15 cellular contexts compared by ENCODE assay signal in the genomic region with DNA sequence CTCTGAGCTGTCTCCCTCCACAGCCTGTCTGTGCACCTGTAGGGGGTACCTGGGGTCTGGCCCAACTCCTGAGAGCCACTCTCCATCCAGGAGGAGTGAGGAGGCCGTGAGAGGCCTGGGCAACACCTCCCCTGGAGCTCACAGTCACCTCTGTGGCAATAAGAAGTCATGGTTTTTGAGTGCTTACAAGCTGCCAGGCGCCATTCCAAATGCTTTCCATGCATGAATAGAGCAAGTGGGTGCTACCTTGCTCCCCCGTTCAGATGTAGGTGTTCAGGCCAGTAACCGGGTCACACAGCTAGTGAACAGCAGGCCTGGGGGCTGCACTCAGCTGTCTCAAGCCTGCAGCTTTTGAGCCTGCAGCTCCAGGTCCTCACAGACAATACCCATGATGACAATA.
"Had no signal": no experiment of that assay in that cellular context is flagged by ENCODE, and none has a peak within 500 bp of the region (broad histone marks: within the 10 kb centered on the region; RNA-seq: fewer than 3 reads in every experiment).

No MANE protein-coding gene starts in this region.

- H3K27me3 Mint-ChIP-seq: naive thymus-derived CD4-positive, alpha-beta T cell had no signal

- H3K27me3 ChIP-seq: colonic mucosa, hepatocyte, ovary, tibial nerve had no signal

- H3K4me1 Mint-ChIP-seq: nephron progenitor cell had no signal

- ATAC-seq: left colon; naive thymus-derived CD4-positive, alpha-beta T cell; right cardiac atrium had no signal

- H3K9me3 ChIP-seq: colonic mucosa, ovary, tibial nerve had no signal

- H3K4me1 ChIP-seq: colonic mucosa, tibial nerve had no signal

- H3K4me3 Mint-ChIP-seq: naive thymus-derived CD4-positive, alpha-beta T cell; nephron progenitor cell had no signal

- H3K36me3 ChIP-seq: colonic mucosa, ovary had no signal

- DNase-seq: colonic mucosa; dermis blood vessel endothelial cell; foreskin melanocyte; head of caudate nucleus; left colon; mesendoderm; naive thymus-derived CD4-positive, alpha-beta T cell; nephron progenitor cell; ovary; right cardiac atrium; stimulated activated CD4-positive, alpha-beta T cell treated with anti-CD3 and anti-CD28 coated beads, Interleukin-2, amount 100 ng/mL, for 48 hours; stimulated activated naive CD4-positive, alpha-beta T cell treated with Interleukin-2 at 50 U/mL for 16 hours had no signal

- H3K27ac ChIP-seq: colonic mucosa, hepatocyte, ovary, tibial nerve had no signal

- H3K9me3 Mint-ChIP-seq: nephron progenitor cell had no signal

- H3K27ac Mint-ChIP-seq: naive thymus-derived CD4-positive, alpha-beta T cell; nephron progenitor cell had no signal

- H3K4me3 ChIP-seq: colonic mucosa, hepatocyte, ovary, smooth muscle cell, tibial nerve had no signal
